ENCODE assay signal across 1 cellular context in the genomic region with DNA sequence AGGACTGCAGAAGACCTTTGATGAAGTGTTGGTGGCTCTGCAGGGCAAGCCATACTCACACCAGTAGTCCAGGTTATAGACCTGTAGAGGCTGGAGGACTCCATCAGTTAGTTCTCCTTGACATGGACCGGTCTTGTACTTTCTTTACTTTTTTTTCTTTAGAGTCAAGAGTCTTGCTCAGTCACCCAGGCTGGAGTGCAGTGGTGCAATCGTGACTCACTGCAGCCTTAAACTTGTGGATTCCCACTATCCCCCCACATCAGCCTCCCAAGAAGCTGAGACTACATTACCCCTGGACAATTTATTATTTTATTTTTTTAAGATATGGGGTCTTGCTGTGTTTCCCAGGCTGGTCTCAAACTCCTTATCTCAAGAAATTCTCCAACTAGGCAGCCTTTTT.
TF ChIP-seq lines count a peak whose summit lies in the region.

No MANE protein-coding gene starts in this region.

TF ChIP-seq in GM23338, 12 proteins besides CTCF, POLR2A, EP300 and RAD21:
- TF ChIP-seq, protein P1, sequence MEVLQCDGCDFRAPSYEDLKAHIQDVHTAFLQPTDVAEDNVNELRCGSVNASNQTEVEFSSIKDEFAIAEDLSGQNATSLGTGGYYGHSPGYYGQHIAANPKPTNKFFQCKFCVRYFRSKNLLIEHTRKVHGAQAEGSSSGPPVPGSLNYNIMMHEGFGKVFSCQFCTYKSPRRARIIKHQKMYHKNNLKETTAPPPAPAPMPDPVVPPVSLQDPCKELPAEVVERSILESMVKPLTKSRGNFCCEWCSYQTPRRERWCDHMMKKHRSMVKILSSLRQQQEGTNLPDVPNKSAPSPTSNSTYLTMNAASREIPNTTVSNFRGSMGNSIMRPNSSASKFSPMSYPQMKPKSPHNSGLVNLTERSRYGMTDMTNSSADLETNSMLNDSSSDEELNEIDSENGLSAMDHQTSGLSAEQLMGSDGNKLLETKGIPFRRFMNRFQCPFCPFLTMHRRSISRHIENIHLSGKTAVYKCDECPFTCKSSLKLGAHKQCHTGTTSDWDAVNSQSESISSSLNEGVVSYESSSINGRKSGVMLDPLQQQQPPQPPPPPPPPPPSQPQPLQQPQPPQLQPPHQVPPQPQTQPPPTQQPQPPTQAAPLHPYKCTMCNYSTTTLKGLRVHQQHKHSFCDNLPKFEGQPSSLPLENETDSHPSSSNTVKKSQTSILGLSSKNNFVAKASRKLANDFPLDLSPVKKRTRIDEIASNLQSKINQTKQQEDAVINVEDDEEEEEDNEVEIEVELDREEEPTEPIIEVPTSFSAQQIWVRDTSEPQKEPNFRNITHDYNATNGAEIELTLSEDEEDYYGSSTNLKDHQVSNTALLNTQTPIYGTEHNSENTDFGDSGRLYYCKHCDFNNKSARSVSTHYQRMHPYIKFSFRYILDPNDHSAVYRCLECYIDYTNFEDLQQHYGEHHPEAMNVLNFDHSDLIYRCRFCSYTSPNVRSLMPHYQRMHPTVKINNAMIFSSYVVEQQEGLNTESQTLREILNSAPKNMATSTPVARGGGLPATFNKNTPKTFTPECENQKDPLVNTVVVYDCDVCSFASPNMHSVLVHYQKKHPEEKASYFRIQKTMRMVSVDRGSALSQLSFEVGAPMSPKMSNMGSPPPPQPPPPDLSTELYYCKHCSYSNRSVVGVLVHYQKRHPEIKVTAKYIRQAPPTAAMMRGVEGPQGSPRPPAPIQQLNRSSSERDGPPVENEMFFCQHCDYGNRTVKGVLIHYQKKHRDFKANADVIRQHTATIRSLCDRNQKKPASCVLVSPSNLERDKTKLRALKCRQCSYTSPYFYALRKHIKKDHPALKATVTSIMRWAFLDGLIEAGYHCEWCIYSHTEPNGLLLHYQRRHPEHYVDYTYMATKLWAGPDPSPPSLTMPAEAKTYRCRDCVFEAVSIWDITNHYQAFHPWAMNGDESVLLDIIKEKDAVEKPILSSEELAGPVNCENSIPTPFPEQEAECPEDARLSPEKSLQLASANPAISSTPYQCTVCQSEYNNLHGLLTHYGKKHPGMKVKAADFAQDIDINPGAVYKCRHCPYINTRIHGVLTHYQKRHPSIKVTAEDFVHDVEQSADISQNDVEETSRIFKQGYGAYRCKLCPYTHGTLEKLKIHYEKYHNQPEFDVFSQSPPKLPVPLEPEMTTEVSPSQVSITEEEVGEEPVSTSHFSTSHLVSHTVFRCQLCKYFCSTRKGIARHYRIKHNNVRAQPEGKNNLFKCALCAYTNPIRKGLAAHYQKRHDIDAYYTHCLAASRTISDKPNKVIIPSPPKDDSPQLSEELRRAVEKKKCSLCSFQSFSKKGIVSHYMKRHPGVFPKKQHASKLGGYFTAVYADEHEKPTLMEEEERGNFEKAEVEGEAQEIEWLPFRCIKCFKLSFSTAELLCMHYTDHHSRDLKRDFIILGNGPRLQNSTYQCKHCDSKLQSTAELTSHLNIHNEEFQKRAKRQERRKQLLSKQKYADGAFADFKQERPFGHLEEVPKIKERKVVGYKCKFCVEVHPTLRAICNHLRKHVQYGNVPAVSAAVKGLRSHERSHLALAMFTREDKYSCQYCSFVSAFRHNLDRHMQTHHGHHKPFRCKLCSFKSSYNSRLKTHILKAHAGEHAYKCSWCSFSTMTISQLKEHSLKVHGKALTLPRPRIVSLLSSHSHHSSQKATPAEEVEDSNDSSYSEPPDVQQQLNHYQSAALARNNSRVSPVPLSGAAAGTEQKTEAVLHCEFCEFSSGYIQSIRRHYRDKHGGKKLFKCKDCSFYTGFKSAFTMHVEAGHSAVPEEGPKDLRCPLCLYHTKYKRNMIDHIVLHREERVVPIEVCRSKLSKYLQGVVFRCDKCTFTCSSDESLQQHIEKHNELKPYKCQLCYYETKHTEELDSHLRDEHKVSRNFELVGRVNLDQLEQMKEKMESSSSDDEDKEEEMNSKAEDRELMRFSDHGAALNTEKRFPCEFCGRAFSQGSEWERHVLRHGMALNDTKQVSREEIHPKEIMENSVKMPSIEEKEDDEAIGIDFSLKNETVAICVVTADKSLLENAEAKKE (CRISPR knock-in tag; IDR thresholded peaks at IDR 0.05), result no peak
- TF ChIP-seq JUNB (IDR thresholded peaks at IDR 0.05; ENCODE audit: unreplicated experiment), result no peak
- TF ChIP-seq ZNF331 (CRISPR knock-in tag; IDR thresholded peaks at IDR 0.05; ENCODE audit: low read depth), result no peak
- TF ChIP-seq, protein P2, sequence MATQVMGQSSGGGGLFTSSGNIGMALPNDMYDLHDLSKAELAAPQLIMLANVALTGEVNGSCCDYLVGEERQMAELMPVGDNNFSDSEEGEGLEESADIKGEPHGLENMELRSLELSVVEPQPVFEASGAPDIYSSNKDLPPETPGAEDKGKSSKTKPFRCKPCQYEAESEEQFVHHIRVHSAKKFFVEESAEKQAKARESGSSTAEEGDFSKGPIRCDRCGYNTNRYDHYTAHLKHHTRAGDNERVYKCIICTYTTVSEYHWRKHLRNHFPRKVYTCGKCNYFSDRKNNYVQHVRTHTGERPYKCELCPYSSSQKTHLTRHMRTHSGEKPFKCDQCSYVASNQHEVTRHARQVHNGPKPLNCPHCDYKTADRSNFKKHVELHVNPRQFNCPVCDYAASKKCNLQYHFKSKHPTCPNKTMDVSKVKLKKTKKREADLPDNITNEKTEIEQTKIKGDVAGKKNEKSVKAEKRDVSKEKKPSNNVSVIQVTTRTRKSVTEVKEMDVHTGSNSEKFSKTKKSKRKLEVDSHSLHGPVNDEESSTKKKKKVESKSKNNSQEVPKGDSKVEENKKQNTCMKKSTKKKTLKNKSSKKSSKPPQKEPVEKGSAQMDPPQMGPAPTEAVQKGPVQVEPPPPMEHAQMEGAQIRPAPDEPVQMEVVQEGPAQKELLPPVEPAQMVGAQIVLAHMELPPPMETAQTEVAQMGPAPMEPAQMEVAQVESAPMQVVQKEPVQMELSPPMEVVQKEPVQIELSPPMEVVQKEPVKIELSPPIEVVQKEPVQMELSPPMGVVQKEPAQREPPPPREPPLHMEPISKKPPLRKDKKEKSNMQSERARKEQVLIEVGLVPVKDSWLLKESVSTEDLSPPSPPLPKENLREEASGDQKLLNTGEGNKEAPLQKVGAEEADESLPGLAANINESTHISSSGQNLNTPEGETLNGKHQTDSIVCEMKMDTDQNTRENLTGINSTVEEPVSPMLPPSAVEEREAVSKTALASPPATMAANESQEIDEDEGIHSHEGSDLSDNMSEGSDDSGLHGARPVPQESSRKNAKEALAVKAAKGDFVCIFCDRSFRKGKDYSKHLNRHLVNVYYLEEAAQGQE (IDR thresholded peaks at IDR 0.05; ENCODE audit: unreplicated experiment), result no peak
- no peak for TF ChIP-seq EZH2 (IDR thresholded peaks at IDR 0.05; ENCODE audit: low read depth, unreplicated experiment)
- TF ChIP-seq POLR2AphosphoS5 (IDR thresholded peaks at IDR 0.05; ENCODE audit: low read depth), result no peak
- no peak for TF ChIP-seq ZNF114 (CRISPR knock-in tag; IDR thresholded peaks at IDR 0.05)
